In the genomic region with DNA sequence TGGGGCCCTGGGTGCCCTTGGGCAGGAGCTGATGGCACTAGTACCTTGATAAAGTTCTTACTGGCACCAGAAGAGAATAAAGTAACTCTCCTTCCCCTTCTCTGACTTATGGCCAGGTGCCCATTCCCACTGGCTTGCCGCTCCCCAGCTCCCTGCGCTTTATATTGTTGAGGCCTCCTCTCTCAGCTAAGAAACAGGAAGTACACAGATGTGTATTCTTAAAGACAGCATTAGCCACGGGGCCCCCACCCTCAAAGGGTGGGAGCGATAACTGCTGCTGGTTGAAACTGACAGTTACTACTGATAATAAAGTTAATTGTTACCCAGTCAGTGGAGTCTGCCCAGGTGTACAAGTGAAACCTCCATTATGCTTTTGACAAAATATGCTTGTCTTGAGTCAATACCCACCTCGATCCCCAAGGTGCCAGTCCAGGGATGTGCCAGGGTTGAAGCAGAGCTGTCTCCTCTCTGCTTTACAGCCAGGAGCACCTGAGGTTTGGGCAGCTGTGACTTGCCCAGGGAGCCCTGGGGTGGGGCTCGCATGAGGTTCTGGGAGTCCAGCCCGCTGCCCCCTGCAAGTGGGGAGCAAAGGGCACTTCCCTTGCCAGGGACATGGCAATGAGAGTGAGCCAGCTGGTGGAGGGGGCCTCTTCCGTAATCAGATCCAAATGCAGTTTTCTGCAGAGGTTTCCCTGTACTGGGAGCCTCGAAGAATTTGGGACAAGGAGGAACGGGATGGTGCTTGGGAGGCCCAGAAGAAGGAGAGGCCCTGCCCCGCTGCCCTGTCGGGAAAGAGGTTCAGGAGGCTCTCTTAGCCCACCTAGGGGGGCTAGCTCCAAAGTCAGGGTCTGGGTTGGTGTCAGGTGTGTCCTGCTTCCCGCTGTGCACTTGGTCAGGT, we compare ENCODE assay signal across 1 cellular context.
TF ChIP-seq lines count a peak whose summit lies in the region.

No MANE protein-coding gene starts in this region.

TF ChIP-seq in IMR-90, 13 proteins besides CTCF, POLR2A, EP300 and RAD21:
- TF ChIP-seq, protein P1, sequence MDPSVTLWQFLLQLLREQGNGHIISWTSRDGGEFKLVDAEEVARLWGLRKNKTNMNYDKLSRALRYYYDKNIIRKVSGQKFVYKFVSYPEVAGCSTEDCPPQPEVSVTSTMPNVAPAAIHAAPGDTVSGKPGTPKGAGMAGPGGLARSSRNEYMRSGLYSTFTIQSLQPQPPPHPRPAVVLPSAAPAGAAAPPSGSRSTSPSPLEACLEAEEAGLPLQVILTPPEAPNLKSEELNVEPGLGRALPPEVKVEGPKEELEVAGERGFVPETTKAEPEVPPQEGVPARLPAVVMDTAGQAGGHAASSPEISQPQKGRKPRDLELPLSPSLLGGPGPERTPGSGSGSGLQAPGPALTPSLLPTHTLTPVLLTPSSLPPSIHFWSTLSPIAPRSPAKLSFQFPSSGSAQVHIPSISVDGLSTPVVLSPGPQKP (IDR thresholded peaks at IDR 0.05; ENCODE audit: borderline replicate concordance, low read depth, low read length) = no peak
- TF ChIP-seq MXI1 (IDR thresholded peaks at IDR 0.05; ENCODE audit: borderline replicate concordance, low read depth, low read length) = no peak
- TF ChIP-seq, protein P2, sequence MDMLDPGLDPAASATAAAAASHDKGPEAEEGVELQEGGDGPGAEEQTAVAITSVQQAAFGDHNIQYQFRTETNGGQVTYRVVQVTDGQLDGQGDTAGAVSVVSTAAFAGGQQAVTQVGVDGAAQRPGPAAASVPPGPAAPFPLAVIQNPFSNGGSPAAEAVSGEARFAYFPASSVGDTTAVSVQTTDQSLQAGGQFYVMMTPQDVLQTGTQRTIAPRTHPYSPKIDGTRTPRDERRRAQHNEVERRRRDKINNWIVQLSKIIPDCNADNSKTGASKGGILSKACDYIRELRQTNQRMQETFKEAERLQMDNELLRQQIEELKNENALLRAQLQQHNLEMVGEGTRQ (IDR thresholded peaks at IDR 0.05; ENCODE audit: low read depth, low read length) = no peak
- TF ChIP-seq MAFK (IDR thresholded peaks at IDR 0.05; ENCODE audit: low read depth, low read length) = no peak
- TF ChIP-seq NFE2L2 (IDR thresholded peaks at IDR 0.05; ENCODE audit: low read depth, low read length) = no peak
- TF ChIP-seq BHLHE40 (IDR thresholded peaks at IDR 0.05; ENCODE audit: low read depth, low read length) = no peak
- no peak for TF ChIP-seq MAZ (IDR thresholded peaks at IDR 0.05; ENCODE audit: borderline replicate concordance, low read depth, low read length)
- TF ChIP-seq CEBPB (IDR thresholded peaks at IDR 0.05; ENCODE audit: low read depth, low read length) = no peak
- TF ChIP-seq CHD1 (IDR thresholded peaks at IDR 0.05; ENCODE audit: low read depth, low read length) = no peak
- TF ChIP-seq RFX5 (IDR thresholded peaks at IDR 0.05; ENCODE audit: low read depth, low read length) = no peak
- no peak for TF ChIP-seq SMC3 (IDR thresholded peaks at IDR 0.05; ENCODE audit: low read depth, low read length)
- no peak for TF ChIP-seq FOS (IDR thresholded peaks at IDR 0.05; ENCODE audit: low read depth, low read length)
- TF ChIP-seq RCOR1 (IDR thresholded peaks at IDR 0.05; ENCODE audit: insufficient replicate concordance, low read length) = no peak
